Comparison of ENCODE assay signal across 8 cellular contexts in the genomic region with DNA sequence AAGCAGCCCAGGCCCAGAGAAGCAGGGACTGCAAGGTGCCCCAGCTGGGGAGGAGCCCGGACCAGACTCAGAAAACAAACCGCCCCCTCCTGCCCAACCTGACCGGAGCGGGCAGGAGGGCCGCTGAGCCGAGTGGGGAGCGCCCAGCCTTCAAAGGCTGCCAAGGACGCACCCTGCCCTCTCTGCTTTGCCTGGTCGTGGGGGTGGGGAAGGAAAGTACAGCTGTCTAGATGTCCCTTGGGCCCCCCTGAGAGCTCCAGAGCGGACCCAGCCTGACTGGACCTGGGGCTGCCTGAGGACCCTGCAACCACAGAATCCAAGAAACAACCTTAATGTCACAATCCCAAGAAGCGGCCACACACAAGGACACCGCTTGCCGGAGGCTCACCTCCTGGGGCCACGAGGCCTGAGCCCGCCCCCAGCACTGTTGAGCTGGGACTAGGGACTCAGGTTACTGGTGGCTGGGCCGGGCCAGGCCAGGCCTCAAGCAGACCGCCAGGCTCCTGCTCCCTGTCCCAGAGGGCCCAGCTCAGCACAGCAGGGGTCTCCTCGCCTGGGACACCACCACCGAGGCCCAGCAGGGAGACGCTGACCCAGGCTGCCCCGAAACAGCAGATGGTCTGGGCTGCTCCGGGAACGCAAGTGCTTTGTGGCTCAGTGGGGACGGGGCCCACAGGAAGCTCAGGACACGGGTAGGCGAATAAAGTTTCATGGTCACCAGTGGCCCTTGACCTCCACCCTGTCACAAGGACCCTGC. TPM values are rescaled to one million over a fixed set of nuclear protein-coding genes. Genes with fewer than 3 reads are reported as not detected.
A peak's percentile ranks its signal among the peaks of the same experiment; 100 is the strongest.
DNase-seq lines count a peak whose midpoint lies in the region; ATAC-seq lines count a peak whose summit lies in the region.

No MANE protein-coding gene starts in this region.

- H3K4me3 ChIP-seq in iPS-18c (ENCODE audit: insufficient read depth, low read depth, low read length) = peak overlapping the region; percentile 74

- intact Hi-C loops in activated T-helper 2 cell treated with anti-CD3 and anti-CD28 coated beads, Interferon-gamma antibody, Interleukin-2, Interleukin-4, amounts not matched to agents 10 μg/mL and 5 μg/mL and 100 μg/mL, durations not matched to agents 14 hours and 24 hours and 36 hours (cut with micrococcal nuclease) = loop anchor here (2.0 kb wide), 2 partner anchors 27 to 39 kb away; a partner anchor contains a TSS

- CTCF ChIA-PET in activated CD8-positive, alpha-beta memory T cell treated with anti-CD3 and anti-CD28 coated beads, Interleukin-2, amount 10 ng/mL, durations not matched to agents 7 days and 5 days (lab: Charles Lee) = interaction anchor here (1.0 to 1.9 kb wide), 7 partner anchors 23 to 226 kb away, joined by 3 to 16 read pairs (median 6); a partner anchor contains a TSS

- no peak for ATAC-seq in activated CD8-positive, alpha-beta memory T cell treated with anti-CD3 and anti-CD28 coated beads, Interleukin-2, amount 10 ng/mL, durations not matched to agents 7 days and 5 days
- no peak for ATAC-seq in stimulated activated naive B cell treated with anti-CD40 and anti-IgM and Interleukin-4, amounts not matched to agents 10 μg/mL and 1 μg/mL and 100 μg/mL, for 72 hours (replicated peaks)
- ATAC-seq in GM18498 (IDR thresholded peaks at IDR 0.05; ENCODE audit: unreplicated experiment) = no peak

- H3K4me3 Mint-ChIP-seq in activated CD8-positive, alpha-beta memory T cell treated with anti-CD3 and anti-CD28 coated beads, Interleukin-2, amount 10 ng/mL, durations not matched to agents 7 days and 5 days = peak overlapping the region; percentile 71
- H3K4me3 Mint-ChIP-seq in activated T-helper 2 cell treated with anti-CD3 and anti-CD28 coated beads, Interferon-gamma antibody, Interleukin-2, Interleukin-4, amounts not matched to agents 10 μg/mL and 5 μg/mL and 100 μg/mL, durations not matched to agents 14 hours and 24 hours and 36 hours (ENCODE audit: low read depth) = peak overlapping the region; percentile 77
- peak overlapping the region; percentile 82 to 84 for H3K4me3 Mint-ChIP-seq in stimulated activated naive B cell treated with anti-CD40 and anti-IgM and Interleukin-4, amounts not matched to agents 10 μg/mL and 1 μg/mL and 100 μg/mL, for 72 hours

- peaks cover 10% of the 10 kb centered on the region for H3K27me3 Mint-ChIP-seq in activated CD8-positive, alpha-beta memory T cell treated with anti-CD3 and anti-CD28 coated beads, Interleukin-2, amount 10 ng/mL, durations not matched to agents 7 days and 5 days
- peaks cover 10% of the 10 kb centered on the region for H3K27me3 Mint-ChIP-seq in activated T-helper 2 cell treated with anti-CD3 and anti-CD28 coated beads, Interferon-gamma antibody, Interleukin-2, Interleukin-4, amounts not matched to agents 10 μg/mL and 5 μg/mL and 100 μg/mL, durations not matched to agents 14 hours and 24 hours and 36 hours (ENCODE audit: low read depth)
- peaks cover 8 to 10% of the 10 kb centered on the region in 2 donors for H3K27me3 Mint-ChIP-seq in stimulated activated naive B cell treated with anti-CD40 and anti-IgM and Interleukin-4, amounts not matched to agents 10 μg/mL and 1 μg/mL and 100 μg/mL, for 72 hours

- no peaks in the 10 kb centered on the region for H3K36me3 Mint-ChIP-seq in activated CD8-positive, alpha-beta memory T cell treated with anti-CD3 and anti-CD28 coated beads, Interleukin-2, amount 10 ng/mL, durations not matched to agents 7 days and 5 days
- H3K36me3 Mint-ChIP-seq in activated T-helper 2 cell treated with anti-CD3 and anti-CD28 coated beads, Interferon-gamma antibody, Interleukin-2, Interleukin-4, amounts not matched to agents 10 μg/mL and 5 μg/mL and 100 μg/mL, durations not matched to agents 14 hours and 24 hours and 36 hours (ENCODE audit: low read depth) = peaks cover 1% of the 10 kb centered on the region
- peaks cover 1 to 5% of the 10 kb centered on the region in 2 donors for H3K36me3 Mint-ChIP-seq in stimulated activated naive B cell treated with anti-CD40 and anti-IgM and Interleukin-4, amounts not matched to agents 10 μg/mL and 1 μg/mL and 100 μg/mL, for 72 hours

- no peaks in the 10 kb centered on the region for H3K9me3 Mint-ChIP-seq in activated CD8-positive, alpha-beta memory T cell treated with anti-CD3 and anti-CD28 coated beads, Interleukin-2, amount 10 ng/mL, durations not matched to agents 7 days and 5 days (ENCODE audit: low read depth)
- H3K9me3 Mint-ChIP-seq in activated T-helper 2 cell treated with anti-CD3 and anti-CD28 coated beads, Interferon-gamma antibody, Interleukin-2, Interleukin-4, amounts not matched to agents 10 μg/mL and 5 μg/mL and 100 μg/mL, durations not matched to agents 14 hours and 24 hours and 36 hours = no peaks in the 10 kb centered on the region
- H3K9me3 Mint-ChIP-seq in stimulated activated naive B cell treated with anti-CD40 and anti-IgM and Interleukin-4, amounts not matched to agents 10 μg/mL and 1 μg/mL and 100 μg/mL, for 72 hours = no peaks in the 10 kb centered on the region

- H3K9me3 ChIP-seq in iPS-18c (ENCODE audit: control insufficient read depth, insufficient read depth, low read length) = peaks cover 3% of the 10 kb centered on the region

- no peak for DNase-seq in activated CD8-positive, alpha-beta memory T cell treated with anti-CD3 and anti-CD28 coated beads, Interleukin-2, amount 10 ng/mL, durations not matched to agents 7 days and 5 days
- DNase-seq in activated CD8-positive, alpha-beta memory T cell treated with anti-CD3 and anti-CD28 coated beads, Interleukin-2, amount 50 U/mL, for 4 hours = no peak
- no peak for DNase-seq in activated T-helper 2 cell treated with anti-CD3 and anti-CD28 coated beads, Interferon-gamma antibody, Interleukin-2, Interleukin-4, amounts not matched to agents 10 μg/mL and 5 μg/mL and 100 μg/mL, durations not matched to agents 14 hours and 24 hours and 36 hours (ENCODE audit: low spot score)
- DNase-seq in stimulated activated naive B cell treated with anti-CD40 and anti-IgM and Interleukin-4, amounts not matched to agents 10 μg/mL and 1 μg/mL and 100 μg/mL, for 72 hours = no peak
- no peak for DNase-seq in NCI-H1694 treated with DMSO at 0.1 percent for 48 hours (lab: John Stamatoyannopoulos, UW)
- no peak for DNase-seq in H4 (ENCODE audit: low spot score)

- H3K4me1 Mint-ChIP-seq in activated CD8-positive, alpha-beta memory T cell treated with anti-CD3 and anti-CD28 coated beads, Interleukin-2, amount 10 ng/mL, durations not matched to agents 7 days and 5 days = peaks cover 23% of the 10 kb centered on the region
- peaks cover 5% of the 10 kb centered on the region for H3K4me1 Mint-ChIP-seq in activated T-helper 2 cell treated with anti-CD3 and anti-CD28 coated beads, Interferon-gamma antibody, Interleukin-2, Interleukin-4, amounts not matched to agents 10 μg/mL and 5 μg/mL and 100 μg/mL, durations not matched to agents 14 hours and 24 hours and 36 hours (ENCODE audit: low read depth)
- H3K4me1 Mint-ChIP-seq in stimulated activated naive B cell treated with anti-CD40 and anti-IgM and Interleukin-4, amounts not matched to agents 10 μg/mL and 1 μg/mL and 100 μg/mL, for 72 hours = peaks cover 20 to 48% of the 10 kb centered on the region in 2 donors

- H3K27ac Mint-ChIP-seq in activated CD8-positive, alpha-beta memory T cell treated with anti-CD3 and anti-CD28 coated beads, Interleukin-2, amount 10 ng/mL, durations not matched to agents 7 days and 5 days = no peak overlapping the region
- peak overlapping the region; percentile 28 for H3K27ac Mint-ChIP-seq in activated T-helper 2 cell treated with anti-CD3 and anti-CD28 coated beads, Interferon-gamma antibody, Interleukin-2, Interleukin-4, amounts not matched to agents 10 μg/mL and 5 μg/mL and 100 μg/mL, durations not matched to agents 14 hours and 24 hours and 36 hours
- peak overlapping the region; percentile 59 for H3K27ac Mint-ChIP-seq in stimulated activated naive B cell treated with anti-CD40 and anti-IgM and Interleukin-4, amounts not matched to agents 10 μg/mL and 1 μg/mL and 100 μg/mL, for 72 hours

RNA-seq across cellular contexts. Expression of a gene that starts 1.4 kb away (rescaled TPM):
- total RNA-seq in activated CD8-positive, alpha-beta memory T cell treated with anti-CD3 and anti-CD28 coated beads, Interleukin-2, amount 10 ng/mL, durations not matched to agents 7 days and 5 days = 10 to 100 TPM; 35.2 to 42.0 TPM
- 53.8 and 60.7 TPM in 2 replicates for total RNA-seq in activated T-helper 2 cell treated with anti-CD3 and anti-CD28 coated beads, Interferon-gamma antibody, Interleukin-2, Interleukin-4, amounts not matched to agents 10 μg/mL and 5 μg/mL and 100 μg/mL, durations not matched to agents 14 hours and 24 hours and 36 hours
- total RNA-seq in H4 (2014; rRNA removed; shearing (Covaris generic)) = 11.7 and 33.3 TPM in 2 replicates

RNA-seq across cellular contexts. Expression of a gene that starts 10.5 kb away (rescaled TPM):
- total RNA-seq in activated CD8-positive, alpha-beta memory T cell treated with anti-CD3 and anti-CD28 coated beads, Interleukin-2, amount 10 ng/mL, durations not matched to agents 7 days and 5 days = under 1 TPM in 1 of 2 experiments, not detected in 1; 0.61 TPM
- 0.21 TPM in 1 of 2 replicates, not detected in the other for total RNA-seq in activated T-helper 2 cell treated with anti-CD3 and anti-CD28 coated beads, Interferon-gamma antibody, Interleukin-2, Interleukin-4, amounts not matched to agents 10 μg/mL and 5 μg/mL and 100 μg/mL, durations not matched to agents 14 hours and 24 hours and 36 hours
- total RNA-seq in H4 (2014; rRNA removed; shearing (Covaris generic)) = 41.2 and 46.0 TPM in 2 replicates

RNA-seq across cellular contexts. Expression of a gene that starts 16.8 kb away (rescaled TPM):
- total RNA-seq in activated CD8-positive, alpha-beta memory T cell treated with anti-CD3 and anti-CD28 coated beads, Interleukin-2, amount 10 ng/mL, durations not matched to agents 7 days and 5 days = under 1 TPM; 0.77 to 0.82 TPM
- 0.32 and 0.44 TPM in 2 replicates for total RNA-seq in activated T-helper 2 cell treated with anti-CD3 and anti-CD28 coated beads, Interferon-gamma antibody, Interleukin-2, Interleukin-4, amounts not matched to agents 10 μg/mL and 5 μg/mL and 100 μg/mL, durations not matched to agents 14 hours and 24 hours and 36 hours
- total RNA-seq in H4 (2014; rRNA removed; shearing (Covaris generic)) = not detected in 2 replicates

RNA-seq across cellular contexts. Expression of a gene that starts 23.2 kb away (rescaled TPM):
- 10 to 100 TPM; 17.6 to 18.5 TPM for total RNA-seq in activated CD8-positive, alpha-beta memory T cell treated with anti-CD3 and anti-CD28 coated beads, Interleukin-2, amount 10 ng/mL, durations not matched to agents 7 days and 5 days
- total RNA-seq in activated T-helper 2 cell treated with anti-CD3 and anti-CD28 coated beads, Interferon-gamma antibody, Interleukin-2, Interleukin-4, amounts not matched to agents 10 μg/mL and 5 μg/mL and 100 μg/mL, durations not matched to agents 14 hours and 24 hours and 36 hours = 12.1 and 13.1 TPM in 2 replicates
- total RNA-seq in H4 (2014; rRNA removed; shearing (Covaris generic)) = 12.0 and 18.5 TPM in 2 replicates

RNA-seq across cellular contexts. Expression of a gene that starts 23.4 kb away (rescaled TPM):
- 100 to 1,000 TPM; 126 to 135 TPM for total RNA-seq in activated CD8-positive, alpha-beta memory T cell treated with anti-CD3 and anti-CD28 coated beads, Interleukin-2, amount 10 ng/mL, durations not matched to agents 7 days and 5 days
- 127 and 138 TPM in 2 replicates for total RNA-seq in activated T-helper 2 cell treated with anti-CD3 and anti-CD28 coated beads, Interferon-gamma antibody, Interleukin-2, Interleukin-4, amounts not matched to agents 10 μg/mL and 5 μg/mL and 100 μg/mL, durations not matched to agents 14 hours and 24 hours and 36 hours
- 76.9 and 88.3 TPM in 2 replicates for total RNA-seq in H4 (2014; rRNA removed; shearing (Covaris generic))

Comparison
In these comparisons a context has a peak if more than half of its experiments do, and no peak if none do; other contexts are left out.
1. RNA of a gene that starts 10.5 kb away (total RNA-seq): 41.2 to 46.0 TPM in H4; 0.61 TPM in activated CD8-positive, alpha-beta memory T cell treated with anti-CD3 and anti-CD28 coated beads, Interleukin-2, amount 10 ng/mL, durations not matched to agents 7 days and 5 days and 0.21 TPM in activated T-helper 2 cell treated with anti-CD3 and anti-CD28 coated beads, Interferon-gamma antibody, Interleukin-2, Interleukin-4, amounts not matched to agents 10 μg/mL and 5 μg/mL and 100 μg/mL, durations not matched to agents 14 hours and 24 hours and 36 hours; every median in the first group is over 10 times any median in the second.
2. Peak in every context shown above with its lines, with median percentiles within 50 percentile points of each other: H3K4me3 Mint-ChIP-seq.